18 cellular contexts compared by ENCODE assay signal in the genomic region with DNA sequence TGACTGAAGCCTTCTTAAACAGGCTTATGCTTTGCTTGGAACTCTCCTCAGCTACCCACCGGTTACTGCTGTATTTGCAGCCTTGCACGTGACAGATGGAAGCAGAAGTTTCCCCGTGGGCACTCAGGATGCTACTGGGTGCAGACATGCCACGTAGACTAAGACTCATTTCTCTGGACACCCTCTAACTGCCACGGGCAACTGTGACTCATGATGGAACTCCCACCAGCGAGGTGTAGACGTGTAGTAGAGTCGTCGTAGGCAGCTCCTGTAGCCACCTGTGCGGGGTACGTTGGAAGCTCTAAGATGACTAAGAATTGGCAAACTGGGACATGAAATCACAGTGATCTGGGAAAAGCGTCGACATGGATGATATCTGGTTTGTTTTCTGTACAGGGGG. TPM values are rescaled to one million over a fixed set of nuclear protein-coding genes. Genes with fewer than 3 reads are reported as not detected.
A peak's percentile ranks its signal among the peaks of the same experiment; 100 is the strongest.
DNase-seq lines count a peak whose midpoint lies in the region; ATAC-seq and TF ChIP-seq lines count a peak whose summit lies in the region.
"Had no signal": no experiment of that assay in that cellular context is flagged by ENCODE, and none has a peak within 500 bp of the region (broad histone marks: within the 10 kb centered on the region; RNA-seq: fewer than 3 reads in every experiment).

No MANE protein-coding gene starts in this region.

- peaks cover 28% of the 10 kb centered on the region for H3K4me1 Mint-ChIP-seq in stimulated activated naive CD8-positive, alpha-beta T cell treated with anti-CD3 and anti-CD28 coated beads, Interleukin-15, amount 100 ng/mL, for 72 hours
- peaks cover 23% of the 10 kb centered on the region for H3K4me1 Mint-ChIP-seq in endothelial cell (ENCODE audit: unreplicated experiment)
- peaks cover 33% of the 10 kb centered on the region for H3K4me1 Mint-ChIP-seq in nephron
- H3K4me1 Mint-ChIP-seq: H9 had no signal

- peak; percentile 55 for ATAC-seq in stimulated activated naive CD8-positive, alpha-beta T cell treated with anti-CD3 and anti-CD28 coated beads, Interleukin-15, Interleukin-2, amounts not matched to agents 100 U/mL and 50 U/mL, for 24 hours
- ATAC-seq in stimulated activated naive CD8-positive, alpha-beta T cell treated with anti-CD3 and anti-CD28 coated beads, Interleukin-15, amount 100 ng/mL, for 72 hours: no peak
- ATAC-seq in HG02588 (IDR thresholded peaks at IDR 0.05; ENCODE audit: unreplicated experiment): no peak

- no peak for TF ChIP-seq CTCF in endothelial cell (IDR thresholded peaks at IDR 0.05; ENCODE audit: unreplicated experiment)
- no peak for TF ChIP-seq CTCF in nephron (IDR thresholded peaks at IDR 0.05; ENCODE audit: unreplicated experiment in 3 of 3)

- no peaks in the 10 kb centered on the region for H3K9me3 Mint-ChIP-seq in stimulated activated naive CD8-positive, alpha-beta T cell treated with anti-CD3 and anti-CD28 coated beads, Interleukin-15, amount 100 ng/mL, for 72 hours
- H3K9me3 Mint-ChIP-seq in endothelial cell (ENCODE audit: unreplicated experiment) (no peaks in the 10 kb centered on the region), nephron (no peaks in the 10 kb centered on the region)

- H3K36me3 Mint-ChIP-seq in endothelial cell (ENCODE audit: low read depth, unreplicated experiment) (peaks cover 8% of the 10 kb centered on the region), nephron (ENCODE audit: low read depth) (peaks cover 47% of the 10 kb centered on the region)

- H3K4me3 Mint-ChIP-seq in stimulated activated naive CD8-positive, alpha-beta T cell treated with anti-CD3 and anti-CD28 coated beads, Interleukin-15, amount 100 ng/mL, for 72 hours: no peak overlapping the region
- H3K4me3 Mint-ChIP-seq in endothelial cell (ENCODE audit: unreplicated experiment) (no peak overlapping the region), nephron (no peak overlapping the region)
- H3K4me3 Mint-ChIP-seq: H9 had no signal

- no peak for DNase-seq in stimulated activated naive CD8-positive, alpha-beta T cell treated with anti-CD3 and anti-CD28 coated beads, Interleukin-15, Interleukin-2, amounts not matched to agents 100 U/mL and 50 U/mL, for 24 hours
- no peak for DNase-seq in stimulated activated naive CD8-positive, alpha-beta T cell treated with anti-CD3 and anti-CD28 coated beads, Interleukin-15, amount 100 ng/mL, for 72 hours
- no peak for DNase-seq in endothelial cell (ENCODE audit: low spot score)
- no peak for DNase-seq in T-helper 9 cell
- no peak for DNase-seq in effector CD8-positive, alpha-beta T cell (lab: John Stamatoyannopoulos, UW)
- DNase-seq in DMS53 treated with DMSO at 0.1 percent for 48 hours (lab: John Stamatoyannopoulos, UW; ENCODE audit: unreplicated experiment): no peak
- DNase-seq: DMS79 treated with DMSO at 0.1 percent for 48 hours, GDM1, H9, NCI-H1417 treated with DMSO at 0.1 percent for 48 hours, NCI-H187 treated with DMSO at 0.1 percent for 48 hours, NCI-H226, NCI-H524, NCI-H82, OCI-M1, SHP77 treated with DMSO at 0.1 percent for 48 hours had no signal

- no peaks in the 10 kb centered on the region for H3K27me3 Mint-ChIP-seq in stimulated activated naive CD8-positive, alpha-beta T cell treated with anti-CD3 and anti-CD28 coated beads, Interleukin-15, amount 100 ng/mL, for 72 hours
- H3K27me3 Mint-ChIP-seq in endothelial cell (ENCODE audit: unreplicated experiment) (peaks cover 1% of the 10 kb centered on the region), nephron (ENCODE audit: low read depth) (no peaks in the 10 kb centered on the region)

- H3K27ac Mint-ChIP-seq in stimulated activated naive CD8-positive, alpha-beta T cell treated with anti-CD3 and anti-CD28 coated beads, Interleukin-15, amount 100 ng/mL, for 72 hours: no peak overlapping the region
- H3K27ac Mint-ChIP-seq in endothelial cell (ENCODE audit: unreplicated experiment): peak overlapping the region; percentile 39
- H3K27ac Mint-ChIP-seq in nephron: peak overlapping the region; percentile 20 to 81 (median 29)

RNA-seq across cellular contexts. Expression of a gene that starts 27.5 kb away (rescaled TPM):
- total RNA-seq in endothelial cell (ENCODE audit: unreplicated experiment): 16.3 TPM

RNA-seq across cellular contexts. Expression of a gene that starts 29.2 kb away (rescaled TPM):
- 26.3 TPM for total RNA-seq in endothelial cell (ENCODE audit: unreplicated experiment)

Comparison
In these comparisons a context has a peak if more than half of its experiments do, and no peak if none do; other contexts are left out.
1. H3K27ac Mint-ChIP-seq: peak in endothelial cell (single experiment) and nephron (3 of 3); none in stimulated activated naive CD8-positive, alpha-beta T cell treated with anti-CD3 and anti-CD28 coated beads, Interleukin-15, amount 100 ng/mL, for 72 hours (0 of 2).